In genomic region chr3:119357190-119357589, GRCh38 we compare ENCODE assay signal across 16 cellular contexts.
A peak's percentile ranks its signal among the peaks of the same experiment; 100 is the strongest.
DNase-seq lines count a peak whose midpoint lies in the region; ATAC-seq, FAIRE-seq and TF ChIP-seq lines count a peak whose summit lies in the region.
"Had no signal": no experiment of that assay in that cellular context is flagged by ENCODE, and none has a peak within 500 bp of the region (broad histone marks: within the 10 kb centered on the region; RNA-seq: fewer than 3 reads in every experiment).

No MANE protein-coding gene starts in this region.

- no peak for DNase-seq in GM18507 (ENCODE audit: extremely low spot score, insufficient read length, low read depth)
- DNase-seq in activated B cell treated with CpG ODN at 0.5 μM for 24 hours, result no peak
- DNase-seq in left ventricle myocardium inferior, result no peak
- no peak for DNase-seq in HTR-8/SVneo (ENCODE audit: insufficient read length, low spot score)
- no peak for DNase-seq in NCI-H345 treated with DMSO at 0.1 percent for 48 hours (lab: John Stamatoyannopoulos, UW; ENCODE audit: unreplicated experiment)
- DNase-seq in Kasumi-1 (lab: John Stamatoyannopoulos, UW), result no peak
- DNase-seq: activated CD4-positive, alpha-beta T cell treated with anti-CD3 and anti-CD28 coated beads, Interleukin-2, amount 50 U/mL, for 4 hours; activated effector memory CD4-positive, alpha-beta T cell treated with Interleukin-2 at 50 U/mL for 16 hours; caudate nucleus; DMS79 treated with DMSO at 0.1 percent for 48 hours; NCI-H2081; stimulated activated CD8-positive, alpha-beta memory T cell treated with anti-CD3 and anti-CD28 coated beads, Interleukin-4, amount 100 ng/mL, for 48 hours; T-cell had no signal

- H3K4me3 Mint-ChIP-seq in activated B cell treated with CpG ODN at 0.5 μM for 24 hours (no peak overlapping the region), nephron (peak overlapping the region in 1 of 3 experiments; percentile 3)
- H3K4me3 Mint-ChIP-seq: T-cell had no signal

- no peaks in the 10 kb centered on the region for H3K27me3 Mint-ChIP-seq in activated B cell treated with CpG ODN at 0.5 μM for 24 hours
- no peaks in the 10 kb centered on the region for H3K27me3 Mint-ChIP-seq in nephron (ENCODE audit: low read depth)
- H3K27me3 Mint-ChIP-seq: T-cell had no signal

- H3K27ac Mint-ChIP-seq in activated B cell treated with CpG ODN at 0.5 μM for 24 hours, result peak overlapping the region; percentile 0
- H3K27ac Mint-ChIP-seq in nephron, result peak overlapping the region in 2 of 3 experiments; percentile 35 to 59
- H3K27ac Mint-ChIP-seq: T-cell had no signal

- peak; percentile 41 for FAIRE-seq in GM18507 (lab: Jason Lieb, UNC)
- no peak for FAIRE-seq in HTR-8/SVneo (lab: Jason Lieb, UNC)

- POLR2A ChIA-PET in activated B cell treated with CpG ODN at 0.5 μM for 24 hours (lab: Charles Lee), result no interaction called here

- peaks cover 2% of the 10 kb centered on the region for H3K36me3 Mint-ChIP-seq in activated B cell treated with CpG ODN at 0.5 μM for 24 hours (ENCODE audit: low read depth)
- H3K36me3 Mint-ChIP-seq in nephron (ENCODE audit: low read depth), result no peaks in the 10 kb centered on the region
- H3K36me3 Mint-ChIP-seq: T-cell had no signal

- H3K36me3 ChIP-seq in left ventricle myocardium inferior, result no peaks in the 10 kb centered on the region

- intact Hi-C loops in activated B cell treated with CpG ODN at 0.5 μM for 24 hours (cut with micrococcal nuclease) (no loop called here), left ventricle myocardium inferior (cut with micrococcal nuclease) (loop anchor here (10.0 kb wide), 1 partner anchor 62 kb away; the partner anchor contains the start of gene ARHGAP31)

- no peaks in the 10 kb centered on the region for H3K9me3 ChIP-seq in left ventricle myocardium inferior (replicated peaks)

- peaks cover 78% of the 10 kb centered on the region for H3K4me1 ChIP-seq in left ventricle myocardium inferior
- H3K4me1 ChIP-seq: parathyroid adenoma had no signal

- peaks cover 37% of the 10 kb centered on the region for H3K4me1 Mint-ChIP-seq in activated B cell treated with CpG ODN at 0.5 μM for 24 hours
- peaks cover 31% of the 10 kb centered on the region for H3K4me1 Mint-ChIP-seq in nephron

- TF ChIP-seq CTCF in activated B cell treated with CpG ODN at 0.5 μM for 24 hours (IDR thresholded peaks at IDR 0.05) (no peak), left ventricle myocardium inferior (IDR thresholded peaks at IDR 0.05; ENCODE audit: borderline replicate concordance) (no peak), nephron (IDR thresholded peaks at IDR 0.05; ENCODE audit: unreplicated experiment in 3 of 3) (no peak)

- H3K9me3 Mint-ChIP-seq in activated B cell treated with CpG ODN at 0.5 μM for 24 hours, result no peaks in the 10 kb centered on the region
- H3K9me3 Mint-ChIP-seq in nephron, result no peaks in the 10 kb centered on the region
- H3K9me3 Mint-ChIP-seq: T-cell had no signal

- peak overlapping the region; percentile 32 for H3K27ac ChIP-seq in left ventricle myocardium inferior (replicated peaks)
- H3K27ac ChIP-seq: parathyroid adenoma had no signal

- ATAC-seq in activated B cell treated with CpG ODN at 0.5 μM for 24 hours (ENCODE audit: low read depth), result no peak
- ATAC-seq in HG03442 (IDR thresholded peaks at IDR 0.05; ENCODE audit: unreplicated experiment), result no peak
- ATAC-seq: T-cell had no signal

- peak overlapping the region; percentile 6 for H3K4me3 ChIP-seq in left ventricle myocardium inferior

- no peaks in the 10 kb centered on the region for H3K27me3 ChIP-seq in left ventricle myocardium inferior (ENCODE audit: low read depth)

- CTCF ChIA-PET in activated B cell treated with CpG ODN at 0.5 μM for 24 hours (lab: Charles Lee), result no interaction called here
